8 cellular contexts compared by ENCODE assay signal in genomic region chr14:73491256-73491976, GRCh38. TPM values are rescaled to one million over a fixed set of nuclear protein-coding genes. Genes with fewer than 3 reads are reported as not detected.
A peak's percentile ranks its signal among the peaks of the same experiment; 100 is the strongest.
DNase-seq lines count a peak whose midpoint lies in the region; ATAC-seq lines count a peak whose summit lies in the region.

No MANE protein-coding gene starts in this region.

- peak overlapping the region; percentile 83 for H3K4me3 ChIP-seq in HUES64 (ENCODE audit: low read length)
- peak overlapping the region; percentile 80 for H3K4me3 ChIP-seq in SJCRH30
- peak overlapping the region; percentile 22 to 57 for H3K4me3 ChIP-seq in aorta (ENCODE audit: low read length in 2 of 2)

- H3K9me3 ChIP-seq in HUES64 (ENCODE audit: insufficient read depth, low read depth, low read length) = no peaks in the 10 kb centered on the region
- no peaks in the 10 kb centered on the region for H3K9me3 ChIP-seq in SJCRH30 (replicated peaks)
- H3K9me3 ChIP-seq in aorta (ENCODE audit: control insufficient read depth, low read length) = no peaks in the 10 kb centered on the region

- peaks cover 15% of the 10 kb centered on the region for H3K4me1 ChIP-seq in HUES64 (ENCODE audit: insufficient read depth, low read length)
- peaks cover 3% of the 10 kb centered on the region; the same call in 1 of the 2 replicates for H3K4me1 ChIP-seq in SJCRH30
- peaks cover 0 to 2% of the 10 kb centered on the region in 2 donors for H3K4me1 ChIP-seq in aorta (ENCODE audit: control insufficient read depth in 1 of 2, insufficient read depth in 2 of 2, low read length in 2 of 2)

- peak overlapping the region; percentile 82 to 92 for H3K27ac Mint-ChIP-seq in activated naive CD4-positive, alpha-beta T cell treated with anti-CD3 and anti-CD28 coated beads, Interleukin-2, amount 50 U/mL, for 72 hours

- H3K9me3 Mint-ChIP-seq in activated naive CD4-positive, alpha-beta T cell treated with anti-CD3 and anti-CD28 coated beads, Interleukin-2, amount 50 U/mL, for 72 hours = no peaks in the 10 kb centered on the region

- intact Hi-C loops in left cardiac atrium (cut with DNase I) (no loop called here), aorta (cut with DNase I) (no loop called here)

- under 1% methylated on average over 90 of the region's 90 CpGs for WGBS in HUES64
- 0 to 1% methylated on average over 67 to 90 of the region's 90 CpGs for WGBS in aorta, 2 donors

- peaks cover 23% of the 10 kb centered on the region for H3K36me3 ChIP-seq in HUES64 (ENCODE audit: insufficient read depth, low read length)
- peaks cover 3% of the 10 kb centered on the region; the same call in 1 of the 2 replicates for H3K36me3 ChIP-seq in SJCRH30
- H3K36me3 ChIP-seq in aorta (ENCODE audit: control insufficient read depth in 1 of 2, insufficient read depth in 2 of 2, low read length in 1 of 2) = no peaks in the 10 kb centered on the region

- ATAC-seq in GM21423 (IDR thresholded peaks at IDR 0.05; ENCODE audit: unreplicated experiment) = peak; percentile 38
- peak; percentile 83 to 84 for ATAC-seq in activated naive CD4-positive, alpha-beta T cell treated with anti-CD3 and anti-CD28 coated beads, Interleukin-2, amount 50 U/mL, for 72 hours
- peak; percentile 67 to 74 for ATAC-seq in left cardiac atrium
- peak; percentile 59 for ATAC-seq in aorta (ENCODE audit: low FRiP score)

- DNase-seq in DMS153 (lab: John Stamatoyannopoulos, UW) (peak; percentile 24), SJCRH30 (peak; percentile 42 to 50), left cardiac atrium (peak; percentile 64), retina (peak; percentile 88), aorta (peak; percentile 73 to 88)
- peak; percentile 69 to 82 for DNase-seq in activated naive CD4-positive, alpha-beta T cell treated with anti-CD3 and anti-CD28 coated beads, Interleukin-2, amount 50 U/mL, for 72 hours (ENCODE audit: low spot score in 2 of 2)

- H3K27me3 ChIP-seq in HUES64 (ENCODE audit: insufficient read depth, low read length) (peaks cover 10% of the 10 kb centered on the region), SJCRH30 (no peaks in the 10 kb centered on the region; the same call in 1 of the 2 replicates), aorta (ENCODE audit: control insufficient read depth in 1 of 2, insufficient read depth in 2 of 2, low read length in 1 of 2) (no peaks in the 10 kb centered on the region)

- H3K9ac ChIP-seq in HUES64 (ENCODE audit: low read depth, low read length) = peak overlapping the region; percentile 88

- H3K36me3 Mint-ChIP-seq in activated naive CD4-positive, alpha-beta T cell treated with anti-CD3 and anti-CD28 coated beads, Interleukin-2, amount 50 U/mL, for 72 hours = peaks cover 19 to 34% of the 10 kb centered on the region in 2 donors

- H3K27ac ChIP-seq in HUES64 (ENCODE audit: low read depth, low read length) (peak overlapping the region; percentile 70; the same call in 1 of the 2 replicates), SJCRH30 (peak overlapping the region; percentile 52; the same call in 1 of the 2 replicates), aorta (ENCODE audit: low read depth in 1 of 2, low read length in 2 of 2) (peak overlapping the region in 1 of 2 donors; percentile 71)

RNA-seq across cellular contexts. Expression of gene RIOX1, which starts 0.7 kb away (rescaled TPM):
- 19.0 TPM for polyA plus RNA-seq in HUES64 (2013, experiment 1 of 2)
- polyA plus RNA-seq in HUES64 (2013, experiment 2 of 2) = 18.1 TPM
- total RNA-seq in SJCRH30 (2014; rRNA removed; shearing (Covaris generic)) = 14.7 and 15.1 TPM in 2 replicates
- 10 to 100 TPM in 1 of 2 donors, 1 to 10 TPM in 1; 7.9 to 10.7 TPM for total RNA-seq in activated naive CD4-positive, alpha-beta T cell treated with anti-CD3 and anti-CD28 coated beads, Interleukin-2, amount 50 U/mL, for 72 hours
- total RNA-seq in left cardiac atrium (1 to 10 TPM; 9.2 to 9.4 TPM), aorta (1 to 10 TPM; 7.1 to 9.2 TPM)
- polyA plus RNA-seq in aorta = 1 to 10 TPM; 2.5 to 4.0 TPM

RNA-seq across cellular contexts. Expression of gene NUMB, which starts 33.1 kb away (rescaled TPM):
- polyA plus RNA-seq in HUES64 (2013, experiment 1 of 2) = 25.4 TPM
- polyA plus RNA-seq in HUES64 (2013, experiment 2 of 2) = 28.4 TPM
- total RNA-seq in SJCRH30 (2014; rRNA removed; shearing (Covaris generic)) = 18.9 and 25.0 TPM in 2 replicates
- total RNA-seq in activated naive CD4-positive, alpha-beta T cell treated with anti-CD3 and anti-CD28 coated beads, Interleukin-2, amount 50 U/mL, for 72 hours = 10 to 100 TPM; 34.8 to 41.4 TPM
- 10 to 100 TPM; 40.8 to 53.1 TPM for total RNA-seq in left cardiac atrium
- 10 to 100 TPM; 67.5 to 99.3 TPM for total RNA-seq in aorta
- polyA plus RNA-seq in aorta = 10 to 100 TPM; 27.2 to 33.7 TPM

RNA-seq across cellular contexts. Expression of gene ACOT1, which starts 45.5 kb away (rescaled TPM):
- 1.7 TPM for polyA plus RNA-seq in HUES64 (2013, experiment 1 of 2)
- 2.9 TPM for polyA plus RNA-seq in HUES64 (2013, experiment 2 of 2)
- 0.87 and 1.5 TPM in 2 replicates for total RNA-seq in SJCRH30 (2014; rRNA removed; shearing (Covaris generic))
- 1 to 10 TPM in 1 of 2 donors, under 1 TPM in 1; 0.96 to 1.3 TPM for total RNA-seq in activated naive CD4-positive, alpha-beta T cell treated with anti-CD3 and anti-CD28 coated beads, Interleukin-2, amount 50 U/mL, for 72 hours
- total RNA-seq in left cardiac atrium (10 to 100 TPM in 1 of 2 donors, 1 to 10 TPM in 1; 7.9 to 23.3 TPM), aorta (1 to 10 TPM; 4.6 to 9.0 TPM)
- polyA plus RNA-seq in aorta = 1 to 10 TPM; 5.2 to 5.4 TPM

Comparison
In these comparisons a context has a peak if more than half of its experiments do, and no peak if none do; other contexts are left out.
1. DNase-seq: peak in every context shown above with its lines; median percentile 88 in retina; 80 in aorta; 76 in activated naive CD4-positive, alpha-beta T cell treated with anti-CD3 and anti-CD28 coated beads, Interleukin-2, amount 50 U/mL, for 72 hours; 64 in left cardiac atrium; 46 in SJCRH30; 24 in DMS153.